10 cellular contexts compared by ENCODE assay signal in genomic region chr21:36478207-36478701, GRCh38. TPM values are rescaled to one million over a fixed set of nuclear protein-coding genes. Genes with fewer than 3 reads are reported as not detected.
A peak's percentile ranks its signal among the peaks of the same experiment; 100 is the strongest.
DNase-seq lines count a peak whose midpoint lies in the region; ATAC-seq and TF ChIP-seq lines count a peak whose summit lies in the region.
"Had no signal": no experiment of that assay in that cellular context is flagged by ENCODE, and none has a peak within 500 bp of the region (broad histone marks: within the 10 kb centered on the region; RNA-seq: fewer than 3 reads in every experiment).

No MANE protein-coding gene starts in this region.

- H3K4me3 ChIP-seq in GM23248 = peak overlapping the region; percentile 26
- H3K4me3 ChIP-seq in mesenchymal stem cell (ENCODE audit: insufficient read depth in 1 of 2, low read depth in 1 of 2, low read length in 2 of 2) = no peak overlapping the region
- no peak overlapping the region for H3K4me3 ChIP-seq in MM.1S (ENCODE audit: low read length)
- H3K4me3 ChIP-seq: pancreas had no signal

- H3K27ac ChIP-seq in GM23248 (peak overlapping the region; percentile 73), mesenchymal stem cell (ENCODE audit: low read length, poor library complexity, severe bottlenecking) (no peak overlapping the region), MM.1S (ENCODE audit: low read length) (no peak overlapping the region)
- H3K27ac ChIP-seq: pancreas had no signal

- no peak overlapping the region for H3K14ac ChIP-seq in mesenchymal stem cell (ENCODE audit: low read length in 2 of 2)

- H3K36me3 ChIP-seq in GM23248 (ENCODE audit: low read depth) (no peaks in the 10 kb centered on the region), mesenchymal stem cell (ENCODE audit: control insufficient read depth in 1 of 2, insufficient read depth in 2 of 2, low read depth in 1 of 2, low read length in 2 of 2) (peaks cover 0 to 4% of the 10 kb centered on the region in 2 experiments), MM.1S (replicated peaks; ENCODE audit: insufficient read depth, low read length) (no peaks in the 10 kb centered on the region)
- H3K36me3 ChIP-seq: pancreas had no signal

- peaks cover 10% of the 10 kb centered on the region for H3K4me1 ChIP-seq in GM23248 (ENCODE audit: insufficient read depth)
- H3K4me1 ChIP-seq in mesenchymal stem cell (ENCODE audit: control insufficient read depth, insufficient read depth, low read depth, low read length) = peaks cover 19% of the 10 kb centered on the region
- H3K4me1 ChIP-seq in MM.1S (ENCODE audit: low read length) = no peaks in the 10 kb centered on the region

- in situ Hi-C loops in GM23248 (cut with MboI) = no loop called here

- H4K20me1 ChIP-seq in GM23248 (ENCODE audit: insufficient read depth) = no peaks in the 10 kb centered on the region
- H4K20me1 ChIP-seq in MM.1S (ENCODE audit: insufficient read depth, low read length) = no peaks in the 10 kb centered on the region

- no peak overlapping the region for H4K8ac ChIP-seq in mesenchymal stem cell (ENCODE audit: low read length)

- no peak overlapping the region for H3K23ac ChIP-seq in mesenchymal stem cell (ENCODE audit: low read length in 2 of 2)

- H2AK5ac ChIP-seq in mesenchymal stem cell (ENCODE audit: low read length, severe bottlenecking) = no peak overlapping the region

- H3K18ac ChIP-seq in mesenchymal stem cell (ENCODE audit: low read depth in 1 of 2, low read length in 2 of 2) = no peak overlapping the region

- H3K27me3 ChIP-seq in GM23248 (replicated peaks; ENCODE audit: insufficient read depth) (no peaks in the 10 kb centered on the region), mesenchymal stem cell (ENCODE audit: control insufficient read depth in 1 of 2, insufficient read depth in 1 of 2, low read length in 2 of 2) (no peaks in the 10 kb centered on the region), MM.1S (replicated peaks; ENCODE audit: insufficient read depth, low read length) (no peaks in the 10 kb centered on the region)
- H3K27me3 ChIP-seq: pancreas had no signal

- no peak overlapping the region for H2BK15ac ChIP-seq in mesenchymal stem cell (ENCODE audit: low read depth, poor library complexity, severe bottlenecking)

- no peak overlapping the region for H2BK5ac ChIP-seq in mesenchymal stem cell (ENCODE audit: low read depth, low read length, poor library complexity, severe bottlenecking)

- H3K4me2 ChIP-seq in GM23248 (ENCODE audit: unreplicated experiment) (peak overlapping the region; percentile 44), mesenchymal stem cell (ENCODE audit: low read length, poor library complexity, severe bottlenecking) (no peak overlapping the region), MM.1S (ENCODE audit: low read depth, low read length) (no peak overlapping the region)

- H2BK120ac ChIP-seq in mesenchymal stem cell (ENCODE audit: low read depth, low read length) = no peak overlapping the region

- H3F3A ChIP-seq in GM23248 (ENCODE audit: insufficient read depth) (peaks cover 13% of the 10 kb centered on the region), MM.1S (ENCODE audit: insufficient read depth, low read length) (no peaks in the 10 kb centered on the region)

- no peak overlapping the region for H3K4ac ChIP-seq in mesenchymal stem cell (ENCODE audit: low read depth in 1 of 2, low read length in 2 of 2)

- 2 to 4% methylated on average over 6 of the region's 6 CpGs for WGBS in GM23248 (ENCODE audit: low coverage in 1 of 2, low lambda C conversion rate in 2 of 2, missing lambda C conversion rate in 2 of 2), 2 experiments
- 44% methylated on average over 6 of the region's 6 CpGs for WGBS in mesenchymal stem cell

- H2BK12ac ChIP-seq in mesenchymal stem cell (ENCODE audit: low read length in 2 of 2) = no peak overlapping the region

- TF ChIP-seq CTCF in MM.1S (IDR thresholded peaks at IDR 0.05; ENCODE audit: low read length) = no peak

- H3K9me2 ChIP-seq in GM23248 (ENCODE audit: insufficient read depth) (no peaks in the 10 kb centered on the region), MM.1S (replicated peaks; ENCODE audit: insufficient read depth, low read length) (no peaks in the 10 kb centered on the region)

- ATAC-seq in GM21528 (IDR thresholded peaks at IDR 0.05; ENCODE audit: low FRiP score, unreplicated experiment) = no peak

- peak overlapping the region; percentile 24 for H2AFZ ChIP-seq in GM23248
- H2AFZ ChIP-seq in mesenchymal stem cell (ENCODE audit: low read depth, low read length) = no peak overlapping the region
- no peak overlapping the region for H2AFZ ChIP-seq in MM.1S (ENCODE audit: low read length)

- no peaks in the 10 kb centered on the region for H3K79me2 ChIP-seq in GM23248 (ENCODE audit: insufficient read depth)
- H3K79me2 ChIP-seq in MM.1S (ENCODE audit: low read length) = no peaks in the 10 kb centered on the region

- DNase-seq in AG08396 (ENCODE audit: low spot score) (peak; percentile 69), GM23248 (peak; percentile 91), amniotic stem cell (lab: John Stamatoyannopoulos, UW) (peak; percentile 62), mesenchymal stem cell (peak; percentile 78), NCI-H2227 treated with DMSO at 0.1 percent for 48 hours (lab: John Stamatoyannopoulos, UW) (no peak), NCI-H2081 (lab: John Stamatoyannopoulos, UW) (no peak), MM.1S (no peak)
- DNase-seq: pancreas, RPMI8226 had no signal

- H4K91ac ChIP-seq in mesenchymal stem cell (ENCODE audit: low read length) = no peak overlapping the region

- H3K9me3 ChIP-seq in GM23248 (ENCODE audit: low read depth) = no peaks in the 10 kb centered on the region
- H3K9me3 ChIP-seq in mesenchymal stem cell (ENCODE audit: control insufficient read depth, low read length) = no peaks in the 10 kb centered on the region
- no peaks in the 10 kb centered on the region for H3K9me3 ChIP-seq in MM.1S (replicated peaks; ENCODE audit: insufficient read depth, low read length)
- H3K9me3 ChIP-seq: pancreas had no signal

- H3K9ac ChIP-seq in GM23248 = peak overlapping the region; percentile 52; the same call in 1 of the 2 replicates
- no peak overlapping the region for H3K9ac ChIP-seq in mesenchymal stem cell (ENCODE audit: low read length)
- H3K9ac ChIP-seq in MM.1S (ENCODE audit: low read length) = no peak overlapping the region

- H3K79me1 ChIP-seq in mesenchymal stem cell (replicated peaks; ENCODE audit: low read length, poor library complexity, severe bottlenecking) = no peaks in the 10 kb centered on the region

RNA-seq across cellular contexts. Expression of gene CLDN14, which starts 1.7 kb away (rescaled TPM):
- total RNA-seq in GM23248 (2014; rRNA removed; shearing (Covaris generic)) = 0.51 TPM in 1 of 2 replicates, not detected in the other
- 0.28 TPM in 1 of 2 replicates, not detected in the other for polyA plus RNA-seq in GM23248 (2016; fragmentation: Nextera tagmentation; extraction: Ambion mirVana)
- not detected for polyA plus RNA-seq in mesenchymal stem cell (2013, experiment 1 of 2)
- polyA plus RNA-seq in mesenchymal stem cell (2013, experiment 2 of 2) = not detected

Comparison
In these comparisons a context has a peak if more than half of its experiments do, and no peak if none do; other contexts are left out.
1. DNase-seq: peak in AG08396 (single experiment), GM23248 (single experiment), amniotic stem cell (single experiment) and mesenchymal stem cell (single experiment); none in NCI-H2227 treated with DMSO at 0.1 percent for 48 hours (single experiment), NCI-H2081 (0 of 2) and MM.1S (single experiment).